In the genomic region with DNA sequence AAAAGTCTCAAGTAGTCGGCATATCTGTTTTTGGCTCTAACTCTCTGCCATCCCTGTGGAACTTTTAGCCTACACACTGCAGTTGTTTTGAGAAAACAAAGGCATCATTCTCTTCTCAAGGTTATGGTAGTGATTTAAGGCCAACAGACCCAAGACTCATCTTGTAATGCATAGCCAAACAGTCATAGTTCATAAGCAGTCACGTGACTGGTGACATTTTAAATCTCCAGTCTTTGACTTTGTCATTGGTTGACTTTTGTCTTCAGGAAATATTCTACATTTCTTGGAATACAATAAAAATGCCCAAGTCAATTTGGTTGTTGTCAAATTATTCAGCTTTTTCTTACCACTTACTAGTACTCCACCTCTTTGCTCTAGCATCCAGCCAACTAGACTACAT, we compare ENCODE assay signal across 19 cellular contexts.
DNase-seq lines count a peak whose midpoint lies in the region; ATAC-seq, FAIRE-seq and TF ChIP-seq lines count a peak whose summit lies in the region.
"Had no signal": no experiment of that assay in that cellular context is flagged by ENCODE, and none has a peak within 500 bp of the region (broad histone marks: within the 10 kb centered on the region; RNA-seq: fewer than 3 reads in every experiment).

No MANE protein-coding gene starts in this region.

- no peak for DNase-seq in HepG2 (ENCODE audit: low spot score)
- DNase-seq in right lobe of liver, result no peak
- no peak for DNase-seq in K562 (ENCODE audit: extremely low read depth in 1 of 4, low spot score in 3 of 4)
- no peak for DNase-seq in cortex of kidney (lab: John Stamatoyannopoulos, UW)
- DNase-seq in BE2C, result no peak
- DNase-seq: ACHN; Caco-2; Calu3; CD4-positive, alpha-beta T cell; CD8-positive, alpha-beta T cell; DMS79 treated with DMSO at 0.1 percent for 48 hours; GF-D8 had no signal

- H3K4me3 ChIP-seq in HepG2 (replicated peaks in 1 of 3; ENCODE audit: insufficient read depth in 1 of 3, low read depth in 2 of 3, low read length in 3 of 3), result no peak overlapping the region
- no peak overlapping the region for H3K4me3 ChIP-seq in right lobe of liver
- H3K4me3 ChIP-seq in K562, result no peak overlapping the region
- H3K4me3 ChIP-seq in BE2C (ENCODE audit: low read depth, low read length), result no peak overlapping the region
- H3K4me3 ChIP-seq: BLaER1 treated with 17β-estradiol and CSF1 and Interleukin-3, amounts not matched to agents 10 nM and 100 nM had no signal

- H3K27me3 ChIP-seq in HepG2 (ENCODE audit: control insufficient read depth in 1 of 2, insufficient read depth in 2 of 2, low read length in 2 of 2) (no peaks in the 10 kb centered on the region), right lobe of liver (no peaks in the 10 kb centered on the region), K562 (ENCODE audit: control insufficient read depth in 2 of 2, insufficient read depth in 2 of 2, low read length in 2 of 2) (no peaks in the 10 kb centered on the region), BE2C (no peaks in the 10 kb centered on the region)
- H3K27me3 ChIP-seq: BLaER1 treated with 17β-estradiol and CSF1 and Interleukin-3, amounts not matched to agents 10 nM and 100 nM had no signal

- H3K9ac ChIP-seq in HepG2 (ENCODE audit: insufficient read depth, low read depth, low read length) (no peak overlapping the region), K562 (ENCODE audit: insufficient read depth in 1 of 2, low read depth in 2 of 2, low read length in 2 of 2) (no peak overlapping the region)
- H3K9ac ChIP-seq: BLaER1 treated with 17β-estradiol and CSF1 and Interleukin-3, amounts not matched to agents 10 nM and 100 nM had no signal

- CTCF ChIA-PET in HepG2 (lab: Yijun Ruan, JAX; ENCODE audit: low intra/inter-chr PET ratio, low total read pairs), result no interaction called here
- CTCF ChIA-PET in K562 (lab: Yijun Ruan, JAX; ENCODE audit: low intra/inter-chr PET ratio), result no interaction called here

- in situ Hi-C loops in HepG2 (cut with HindIII; ENCODE audit: extremely low pct_ligation_motif_present, low pct_unique_long_range_greater_than_20kb), result no loop called here
- in situ Hi-C loops in K562 (cut with MboI), result no loop called here

- TF ChIP-seq POLR2A in HepG2 (IDR thresholded peaks at IDR 0.05; ENCODE audit: insufficient read depth in 1 of 2, low read depth in 2 of 2, low read length in 2 of 2) (no peak), right lobe of liver (IDR thresholded peaks at IDR 0.05) (no peak), K562 (conservative IDR thresholded peaks at IDR 0.05) (no peak)

- H3K36me3 ChIP-seq in HepG2 (replicated peaks in 1 of 2; ENCODE audit: control insufficient read depth in 1 of 2, insufficient read depth in 2 of 2, low read length in 2 of 2) (no peaks in the 10 kb centered on the region), right lobe of liver (no peaks in the 10 kb centered on the region), K562 (ENCODE audit: control insufficient read depth, insufficient read depth, low read length) (no peaks in the 10 kb centered on the region), BE2C (no peaks in the 10 kb centered on the region)
- H3K36me3 ChIP-seq: BLaER1 treated with 17β-estradiol and CSF1 and Interleukin-3, amounts not matched to agents 10 nM and 100 nM had no signal

- POLR2A ChIA-PET in HepG2 (lab: Yijun Ruan, JAX), result no interaction called here
- POLR2A ChIA-PET in K562 (lab: Yijun Ruan, JAX), result no interaction called here

- no peaks in the 10 kb centered on the region for H3K9me1 ChIP-seq in K562 (ENCODE audit: control insufficient read depth, insufficient read depth, low read length)

- H3K27ac ChIP-seq in HepG2 (ENCODE audit: extremely low read length, insufficient read depth, low read length), result no peak overlapping the region
- H3K27ac ChIP-seq in right lobe of liver, result no peak overlapping the region
- no peak overlapping the region for H3K27ac ChIP-seq in K562 (ENCODE audit: extremely low read depth, low read depth, low read length)
- H3K27ac ChIP-seq: 22Rv1; BLaER1 treated with 17β-estradiol and CSF1 and Interleukin-3, amounts not matched to agents 10 nM and 100 nM; C4-2B had no signal

- H3K4me2 ChIP-seq in HepG2 (ENCODE audit: low read depth, low read length) (no peak overlapping the region), K562 (ENCODE audit: insufficient read depth, low read length) (no peak overlapping the region)
- H3K4me2 ChIP-seq: BLaER1 treated with 17β-estradiol and CSF1 and Interleukin-3, amounts not matched to agents 10 nM and 100 nM had no signal

- intact Hi-C loops in HepG2 (cut with micrococcal nuclease; ENCODE audit: unreplicated experiment), result no loop called here
- intact Hi-C loops in right lobe of liver (cut with DNase I), result no loop called here
- intact Hi-C loops in K562 (cut with micrococcal nuclease), result no loop called here

- TF ChIP-seq EP300 in HepG2 (IDR thresholded peaks at IDR 0.05; ENCODE audit: low read depth in 2 of 2, low read length in 2 of 2) (no peak), HepG2 (CRISPR knock-in tag; IDR thresholded peaks at IDR 0.05; ENCODE audit: borderline replicate concordance) (no peak), K562 (IDR thresholded peaks at IDR 0.05; ENCODE audit: low read length) (no peak)

- ATAC-seq in HepG2 (no peak), right lobe of liver (no peak), K562 (no peak)
- ATAC-seq: CD8-positive, alpha-beta T cell had no signal

- no TSS peak for BruUV-seq in HepG2 (replicated peaks; lab: Mats Ljungman, UMichigan)
- no TSS peak for BruUV-seq in K562 (replicated peaks; lab: Mats Ljungman, UMichigan)

- H3K9me3 ChIP-seq in HepG2 (ENCODE audit: low read length) (no peaks in the 10 kb centered on the region), right lobe of liver (no peaks in the 10 kb centered on the region), K562 (replicated peaks; ENCODE audit: control insufficient read depth, insufficient read depth, low read depth, low read length) (no peaks in the 10 kb centered on the region), BE2C (no peaks in the 10 kb centered on the region)
- H3K9me3 ChIP-seq: BLaER1 treated with 17β-estradiol and CSF1 and Interleukin-3, amounts not matched to agents 10 nM and 100 nM; Caco-2 had no signal

- no peaks in the 10 kb centered on the region for H3K4me1 ChIP-seq in HepG2 (ENCODE audit: insufficient read depth, low read length)
- H3K4me1 ChIP-seq in right lobe of liver, result no peaks in the 10 kb centered on the region
- H3K4me1 ChIP-seq in K562 (replicated peaks in 1 of 2; ENCODE audit: control insufficient read depth in 2 of 2, insufficient read depth in 2 of 2, low read length in 2 of 2), result no peaks in the 10 kb centered on the region
- H3K4me1 ChIP-seq in BE2C, result no peaks in the 10 kb centered on the region
- H3K4me1 ChIP-seq: BLaER1 treated with 17β-estradiol and CSF1 and Interleukin-3, amounts not matched to agents 10 nM and 100 nM; Caco-2 had no signal

- H2AFZ ChIP-seq in HepG2 (ENCODE audit: low read length) (no peak overlapping the region), K562 (ENCODE audit: low read depth, low read length) (no peak overlapping the region)

- H4K20me1 ChIP-seq in HepG2 (ENCODE audit: insufficient read depth, low read length) (no peaks in the 10 kb centered on the region), K562 (replicated peaks; ENCODE audit: control insufficient read depth, insufficient read depth, low read length) (no peaks in the 10 kb centered on the region)
- H4K20me1 ChIP-seq: BLaER1 treated with 17β-estradiol and CSF1 and Interleukin-3, amounts not matched to agents 10 nM and 100 nM had no signal

- 0% methylated on average over 2 of the region's 2 CpGs for WGBS in HepG2 (ENCODE audit: low lambda C conversion rate)
- WGBS in right lobe of liver (ENCODE audit: insufficient coverage, low coverage, low lambda C conversion rate, missing lambda C conversion rate), result 40% methylated on average over 2 of the region's 2 CpGs
- WGBS in K562 (ENCODE audit: insufficient coverage, low coverage, missing lambda C conversion rate), result 0% methylated on average over 2 of the region's 2 CpGs

- no peaks in the 10 kb centered on the region for H3K79me2 ChIP-seq in HepG2 (ENCODE audit: insufficient read depth, low read length)
- H3K79me2 ChIP-seq in K562 (ENCODE audit: control insufficient read depth, insufficient read depth, low read length), result no peaks in the 10 kb centered on the region

- TF ChIP-seq RAD21 in HepG2 (CRISPR knock-in tag; IDR thresholded peaks at IDR 0.05), result no peak
- TF ChIP-seq RAD21 in K562 (CRISPR knock-in tag; conservative IDR thresholded peaks at IDR 0.05 in 1 of 2, IDR thresholded peaks at IDR 0.05 in 1 of 2), result no peak

- no peak for FAIRE-seq in HepG2 (lab: Jason Lieb, UNC)
- FAIRE-seq in K562 (lab: Jason Lieb, UNC), result no peak
- FAIRE-seq: D721Med, G401.6, GM12892, GM18507 had no signal

- TF ChIP-seq CTCF in HepG2 (CRISPR knock-in tag; IDR thresholded peaks at IDR 0.05), result no peak
- TF ChIP-seq CTCF in right lobe of liver (IDR thresholded peaks at IDR 0.05), result no peak
- no peak for TF ChIP-seq CTCF in K562 (IDR thresholded peaks at IDR 0.05 in 2 of 3, conservative IDR thresholded peaks at IDR 0.05 in 1 of 3; ENCODE audit: insufficient read depth in 2 of 3, low read depth in 1 of 3, low read length in 3 of 3)
- TF ChIP-seq CTCF in BE2C (IDR thresholded peaks at IDR 0.05; ENCODE audit: low read depth, low read length), result no peak

TF ChIP-seq in HepG2, 621 proteins besides CTCF, POLR2A, EP300 and RAD21 (continues in another document):
- TF ChIP-seq ATF7-NPFF (CRISPR knock-in tag; IDR thresholded peaks at IDR 0.05; ENCODE audit: low read depth) (no peak), DNMT3B (CRISPR knock-in tag; conservative IDR thresholded peaks at IDR 0.05) (no peak), ZNF143 (CRISPR knock-in tag; IDR thresholded peaks at IDR 0.05) (no peak), MBD4 (IDR thresholded peaks at IDR 0.05; ENCODE audit: borderline replicate concordance, low read length) (no peak), SMYD3 (CRISPR knock-in tag; IDR thresholded peaks at IDR 0.05) (no peak), NCOA5 (CRISPR knock-in tag; IDR thresholded peaks at IDR 0.05) (no peak)
- TF ChIP-seq, protein P1, sequence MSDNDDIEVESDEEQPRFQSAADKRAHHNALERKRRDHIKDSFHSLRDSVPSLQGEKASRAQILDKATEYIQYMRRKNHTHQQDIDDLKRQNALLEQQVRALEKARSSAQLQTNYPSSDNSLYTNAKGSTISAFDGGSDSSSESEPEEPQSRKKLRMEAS (IDR thresholded peaks at IDR 0.05), result no peak

TF ChIP-seq in K562, 482 proteins besides CTCF, POLR2A, EP300 and RAD21:
- no peak for TF ChIP-seq HNRNPH1 (optimal IDR thresholded peaks at IDR 0.05; ENCODE audit: low read depth, low read length)
- TF ChIP-seq, protein P2, sequence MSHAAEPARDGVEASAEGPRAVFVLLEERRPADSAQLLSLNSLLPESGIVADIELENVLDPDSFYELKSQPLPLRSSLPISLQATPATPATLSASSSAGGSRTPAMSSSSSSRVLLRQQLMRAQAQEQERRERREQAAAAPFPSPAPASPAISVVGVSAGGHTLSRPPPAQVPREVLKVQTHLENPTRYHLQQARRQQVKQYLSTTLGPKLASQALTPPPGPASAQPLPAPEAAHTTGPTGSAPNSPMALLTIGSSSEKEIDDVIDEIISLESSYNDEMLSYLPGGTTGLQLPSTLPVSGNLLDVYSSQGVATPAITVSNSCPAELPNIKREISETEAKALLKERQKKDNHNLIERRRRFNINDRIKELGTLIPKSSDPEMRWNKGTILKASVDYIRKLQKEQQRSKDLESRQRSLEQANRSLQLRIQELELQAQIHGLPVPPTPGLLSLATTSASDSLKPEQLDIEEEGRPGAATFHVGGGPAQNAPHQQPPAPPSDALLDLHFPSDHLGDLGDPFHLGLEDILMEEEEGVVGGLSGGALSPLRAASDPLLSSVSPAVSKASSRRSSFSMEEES (CRISPR knock-in tag; IDR thresholded peaks at IDR 0.05), result peak; percentile 87
TF ChIP-seq in K562: peak in this region for 1.
